ENCODE assay signal across 9 cellular contexts in genomic region chr5:170070556-170071412, GRCh38. TPM values are rescaled to one million over a fixed set of nuclear protein-coding genes. Genes with fewer than 3 reads are reported as not detected.
A peak's percentile ranks its signal among the peaks of the same experiment; 100 is the strongest.
DNase-seq lines count a peak whose midpoint lies in the region; ATAC-seq, FAIRE-seq and TF ChIP-seq lines count a peak whose summit lies in the region.
"Had no signal": no experiment of that assay in that cellular context is flagged by ENCODE, and none has a peak within 500 bp of the region (broad histone marks: within the 10 kb centered on the region; RNA-seq: fewer than 3 reads in every experiment).

No MANE protein-coding gene starts in this region.

- no peaks in the 10 kb centered on the region for H3K27me3 Mint-ChIP-seq in T-helper 17 cell
- H3K27me3 Mint-ChIP-seq: activated naive CD8-positive, alpha-beta T cell had no signal

- H3K27ac ChIP-seq in heart left ventricle (no peak overlapping the region), small intestine (ENCODE audit: low read depth in 1 of 2, low read length in 1 of 2) (no peak overlapping the region)

- H3K36me3 ChIP-seq in heart left ventricle (peaks cover 0 to 56% (median 0%) of the 10 kb centered on the region in 9 donors), small intestine (ENCODE audit: control insufficient read depth in 2 of 2, insufficient read depth in 2 of 2, low read length in 2 of 2) (no peaks in the 10 kb centered on the region)

- WGBS in heart left ventricle, 4 donors, result 32 to 43% (median 34%) methylated on average over 14 of the region's 14 CpGs
- WGBS in small intestine, 3 donors, result 43 to 55% (median 51%) methylated on average over 14 of the region's 14 CpGs

- no peaks in the 10 kb centered on the region for H3K4me1 Mint-ChIP-seq in T-helper 17 cell

- FAIRE-seq in small intestine (lab: Jason Lieb, UNC), result no peak

- H3K27me3 ChIP-seq in heart left ventricle (no peaks in the 10 kb centered on the region), small intestine (ENCODE audit: control insufficient read depth in 2 of 2, insufficient read depth in 2 of 2, low read length in 2 of 2) (no peaks in the 10 kb centered on the region)

- H3K36me3 Mint-ChIP-seq in T-helper 17 cell (ENCODE audit: low read depth), result peaks cover 30% of the 10 kb centered on the region

- no peak for ATAC-seq in T-helper 17 cell
- ATAC-seq in heart left ventricle, result peak in 3 of 4 donors; percentile 46 to 73 (median 57)
- ATAC-seq in GM18505 (IDR thresholded peaks at IDR 0.05; ENCODE audit: unreplicated experiment), result no peak
- no peak for ATAC-seq in GM19452 (IDR thresholded peaks at IDR 0.05; ENCODE audit: unreplicated experiment)
- ATAC-seq in HG03342 (IDR thresholded peaks at IDR 0.05; ENCODE audit: unreplicated experiment), result no peak

- peak overlapping the region; percentile 10 for H3K27ac Mint-ChIP-seq in T-helper 17 cell
- H3K27ac Mint-ChIP-seq: activated naive CD8-positive, alpha-beta T cell had no signal

- TF ChIP-seq POLR2A in heart left ventricle (IDR thresholded peaks at IDR 0.05) (no peak), GM18505 (IDR thresholded peaks at IDR 0.05; ENCODE audit: borderline replicate concordance, extremely low read depth, insufficient read depth, insufficient read length) (no peak)

- DNase-seq in stimulated activated CD4-positive, alpha-beta T cell treated with anti-CD3 and anti-CD28 coated beads, Interleukin-15, amount 100 ng/mL, for 24 hours, result peak; percentile 29
- no peak for DNase-seq in stimulated activated CD4-positive, alpha-beta T cell treated with anti-CD3 and anti-CD28 coated beads, Interleukin-4, amount 100 ng/mL, for 24 hours
- DNase-seq in T-helper 17 cell (no peak), heart left ventricle (peak in 1 of 5 donors; percentile 38), small intestine (peak; percentile 5)

- H3K4me3 ChIP-seq in heart left ventricle (no peak overlapping the region), small intestine (ENCODE audit: low read depth in 1 of 2, low read length in 2 of 2) (no peak overlapping the region)

- TF ChIP-seq CTCF in heart left ventricle (IDR thresholded peaks at IDR 0.05), result peak; percentile 54 to 82 (median 68)

- no peaks in the 10 kb centered on the region for H3K4me1 ChIP-seq in heart left ventricle
- H3K4me1 ChIP-seq in small intestine (ENCODE audit: control insufficient read depth in 2 of 2, insufficient read depth in 1 of 2, low read depth in 1 of 2, low read length in 1 of 2), result no peaks in the 10 kb centered on the region

- H3K9me3 ChIP-seq in T-helper 17 cell (ENCODE audit: control insufficient read depth, low read length, poor library complexity, severe bottlenecking), result no peaks in the 10 kb centered on the region
- H3K9me3 ChIP-seq in heart left ventricle, result no peaks in the 10 kb centered on the region
- no peaks in the 10 kb centered on the region for H3K9me3 ChIP-seq in small intestine (ENCODE audit: control insufficient read depth, low read depth)

- intact Hi-C loops in heart left ventricle (cut with DNase I), result loop anchor here in 4 of 10 donors (1.0 to 5.0 kb wide), 3 partner anchors 368 kb away; no protein-coding TSS in a partner anchor

- H3K4me3 Mint-ChIP-seq in T-helper 17 cell, result no peak overlapping the region
- H3K4me3 Mint-ChIP-seq: activated naive CD8-positive, alpha-beta T cell had no signal

RNA-seq across cellular contexts. Expression of gene FOXI1, which starts 34.9 kb away (rescaled TPM):
- total RNA-seq in T-helper 17 cell (under 1 TPM in 1 of 2 donors, not detected in 1; 0.18 TPM), heart left ventricle (not detected)
- polyA plus RNA-seq in heart left ventricle (not detected), small intestine (under 1 TPM in 1 of 3 donors, not detected in 2; 0.09 TPM)

Comparison
In these comparisons a context has a peak if more than half of its experiments do, and no peak if none do; other contexts are left out.
1. DNase-seq: peak in stimulated activated CD4-positive, alpha-beta T cell treated with anti-CD3 and anti-CD28 coated beads, Interleukin-15, amount 100 ng/mL, for 24 hours (single experiment) and small intestine (single experiment); none in stimulated activated CD4-positive, alpha-beta T cell treated with anti-CD3 and anti-CD28 coated beads, Interleukin-4, amount 100 ng/mL, for 24 hours (single experiment) and T-helper 17 cell (0 of 3).
2. ATAC-seq: peak in heart left ventricle (3 of 4); none in T-helper 17 cell (single experiment), GM18505 (single experiment), GM19452 (single experiment) and HG03342 (single experiment).